ENCODE assay signal across 9 cellular contexts in genomic region chrX:153885208-153885787, GRCh38. TPM values are rescaled to one million over a fixed set of nuclear protein-coding genes. Genes with fewer than 3 reads are reported as not detected.
DNase-seq lines count a peak whose midpoint lies in the region; TF ChIP-seq lines count a peak whose summit lies in the region.
"Had no signal": no experiment of that assay in that cellular context is flagged by ENCODE, and none has a peak within 500 bp of the region (broad histone marks: within the 10 kb centered on the region; RNA-seq: fewer than 3 reads in every experiment).

No MANE protein-coding gene starts in this region.

- no peak overlapping the region for H3K27ac ChIP-seq in OCI-LY3 (ENCODE audit: low read length)
- no peak overlapping the region for H3K27ac ChIP-seq in rectal smooth muscle tissue (ENCODE audit: low read depth, low read length)

- peak overlapping the region; percentile 79 for H3K4me3 ChIP-seq in OCI-LY3 (ENCODE audit: low read length)
- H3K4me3 ChIP-seq in epithelial cell of proximal tubule (ENCODE audit: low read depth, low read length) = peak overlapping the region; percentile 37
- H3K4me3 ChIP-seq in rectal smooth muscle tissue (ENCODE audit: low read length) = peak overlapping the region; percentile 13

- H2AFZ ChIP-seq in OCI-LY3 (ENCODE audit: low read depth, low read length) = no peak overlapping the region

- H3K36me3 ChIP-seq in OCI-LY3 (replicated peaks; ENCODE audit: low read depth, low read length) (no peaks in the 10 kb centered on the region), rectal smooth muscle tissue (ENCODE audit: control insufficient read depth, insufficient read depth, low read length) (no peaks in the 10 kb centered on the region)

- H4K20me1 ChIP-seq in OCI-LY3 (ENCODE audit: insufficient read depth, low read length) = peaks cover 10% of the 10 kb centered on the region; the same call in 1 of the 2 replicates

- TF ChIP-seq CTCF in OCI-LY3 (IDR thresholded peaks at IDR 0.05; ENCODE audit: low read depth, low read length) (no peak), epithelial cell of proximal tubule (conservative IDR thresholded peaks at IDR 0.05; ENCODE audit: low read depth, low read length) (no peak)

- no peaks in the 10 kb centered on the region for H3K79me2 ChIP-seq in OCI-LY3 (ENCODE audit: low read length)

- H3K9ac ChIP-seq in OCI-LY3 (ENCODE audit: low read length) = peak overlapping the region; percentile 63
- no peak overlapping the region for H3K9ac ChIP-seq in rectal smooth muscle tissue (ENCODE audit: low read length)

- DNase-seq in NCI-H2227 (lab: John Stamatoyannopoulos, UW; ENCODE audit: unreplicated experiment) (peak; percentile 44), NCI-H2227 treated with DMSO at 0.1 percent for 48 hours (lab: John Stamatoyannopoulos, UW) (no peak), epithelial cell of proximal tubule (ENCODE audit: low read depth) (no peak), NCI-H2029 treated with DMSO at 0.1 percent for 48 hours (lab: John Stamatoyannopoulos, UW) (no peak), amniotic stem cell (lab: John Stamatoyannopoulos, UW) (no peak), activated gamma-delta T cell (lab: John Stamatoyannopoulos, UW) (no peak)
- DNase-seq: SHP77 treated with DMSO at 0.1 percent for 48 hours had no signal

- H3K27me3 ChIP-seq in OCI-LY3 (ENCODE audit: low read depth, low read length) (peaks cover 5% of the 10 kb centered on the region; the same call in 1 of the 2 replicates), rectal smooth muscle tissue (ENCODE audit: control insufficient read depth, insufficient read depth, low read length) (peaks cover 29% of the 10 kb centered on the region)

- H3K4me2 ChIP-seq in OCI-LY3 (ENCODE audit: low read length) = peak overlapping the region; percentile 76

- H3K9me3 ChIP-seq in OCI-LY3 (ENCODE audit: insufficient read depth, low read length) = no peaks in the 10 kb centered on the region

- H3K4me1 ChIP-seq in OCI-LY3 (ENCODE audit: low read length) (peaks cover 65% of the 10 kb centered on the region), rectal smooth muscle tissue (ENCODE audit: control insufficient read depth, insufficient read depth, low read length) (no peaks in the 10 kb centered on the region)

RNA-seq across cellular contexts. Expression of gene L1CAM, which starts 0.7 kb away (rescaled TPM):
- total RNA-seq in epithelial cell of proximal tubule = 35.7 and 62.1 TPM in 2 replicates

RNA-seq across cellular contexts. Expression of gene AVPR2, which starts 19.2 kb away (rescaled TPM):
- 0.22 and 1.4 TPM in 2 replicates for total RNA-seq in epithelial cell of proximal tubule

RNA-seq across cellular contexts. Expression of gene ARHGAP4, which starts 40.8 kb away (rescaled TPM):
- total RNA-seq in epithelial cell of proximal tubule = 11.6 and 20.2 TPM in 2 replicates

RNA-seq across cellular contexts. Expression of gene NAA10, which starts 49.5 kb away (rescaled TPM):
- 88.0 and 171 TPM in 2 replicates for total RNA-seq in epithelial cell of proximal tubule

RNA-seq across cellular contexts. Expression of gene PDZD4, which starts 55.0 kb away (rescaled TPM):
- total RNA-seq in epithelial cell of proximal tubule = under 0.01 and 0.17 TPM in 2 replicates

Comparison
In these comparisons a context has a peak if more than half of its experiments do, and no peak if none do; other contexts are left out.
1. H3K4me3 ChIP-seq: peak in every context shown above with its lines; median percentile 79 in OCI-LY3; 37 in epithelial cell of proximal tubule; 13 in rectal smooth muscle tissue.